ENCODE assay signal across 8 cellular contexts in the genomic region with DNA sequence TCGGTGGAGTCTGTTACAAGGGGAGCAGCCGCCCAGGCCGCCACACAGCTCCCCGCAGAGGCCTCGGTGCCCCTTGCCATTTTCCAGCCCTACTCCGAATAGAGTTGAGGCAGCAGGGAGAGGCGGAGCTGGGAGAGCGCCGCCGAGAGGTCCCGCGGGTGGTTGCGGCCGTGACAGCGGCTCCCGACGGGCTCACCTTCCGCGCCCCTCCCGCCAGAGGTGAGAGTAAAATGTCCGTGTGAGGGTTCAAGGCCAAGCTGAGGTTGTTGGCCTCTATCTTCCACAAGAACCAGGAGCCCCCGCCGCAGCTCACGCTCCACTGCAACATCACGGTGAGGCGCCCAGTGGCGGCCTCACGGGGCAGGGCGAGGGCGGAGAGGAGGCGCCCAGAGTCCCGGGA. TPM values are rescaled to one million over a fixed set of nuclear protein-coding genes. Genes with fewer than 3 reads are reported as not detected.
DNase-seq lines count a peak whose midpoint lies in the region; ATAC-seq, FAIRE-seq and TF ChIP-seq lines count a peak whose summit lies in the region.
"Not testable (repeated sequence)": the region's sequence is repeated elsewhere in the genome, so short reads cannot be mapped to it uniquely, and the experiment has no call there.

No MANE protein-coding gene starts in this region.

- TF ChIP-seq RAD21 in K562 (CRISPR knock-in tag; conservative IDR thresholded peaks at IDR 0.05 in 1 of 2, IDR thresholded peaks at IDR 0.05 in 1 of 2) = not testable (repeated sequence)

- not testable (repeated sequence) for H3K9me3 Mint-ChIP-seq in CD8-positive, alpha-beta T cell; type B pancreatic cell

- H3K27me3 Mint-ChIP-seq in CD8-positive, alpha-beta T cell (ENCODE audit: low read depth); type B pancreatic cell: not testable (repeated sequence)

- WGBS in K562 (ENCODE audit: insufficient coverage, low coverage, missing lambda C conversion rate) = under 1% methylated on average over 15 of the region's 32 CpGs
- 15% methylated on average over 4 of the region's 32 CpGs; no CpG with 5 or more reads in 1 of the 2 experiments for WGBS in mesodermal cell (ENCODE audit: insufficient coverage in 2 of 2), 2 experiments
- WGBS in small intestine, 3 donors = 1% methylated on average over 18 to 21 of the region's 32 CpGs

- H3K4me3 ChIP-seq in CD8-positive, alpha-beta T cell (ENCODE audit: low read depth, low read length) = not testable (repeated sequence)
- H3K4me3 ChIP-seq in Panc1 (ENCODE audit: low read depth in 2 of 2, low read length in 2 of 2) (peak overlapping the region; percentile 39 to 40), K562 (peak overlapping the region; percentile 39), foreskin fibroblast (ENCODE audit: low read depth in 1 of 2, low read length in 2 of 2) (peak overlapping the region; percentile 35 to 43), mesodermal cell (ENCODE audit: extremely low read depth, insufficient read depth, low read length, poor library complexity, severe bottlenecking) (peak overlapping the region; percentile 33), small intestine (ENCODE audit: low read depth in 1 of 2, low read length in 2 of 2) (peak overlapping the region; percentile 15)

- H3K36me3 Mint-ChIP-seq in CD8-positive, alpha-beta T cell; type B pancreatic cell: not testable (repeated sequence)

- H3K9me1 ChIP-seq in K562 (ENCODE audit: control insufficient read depth, insufficient read depth, low read length) = not testable (repeated sequence)

- POLR2A ChIA-PET in CD8-positive, alpha-beta T cell (lab: Charles Lee); Panc1 (lab: Charles Lee); K562 (lab: Yijun Ruan, JAX): not testable (repeated sequence)

- H3K4me1 Mint-ChIP-seq in CD8-positive, alpha-beta T cell (ENCODE audit: low read depth); type B pancreatic cell (ENCODE audit: unreplicated experiment): not testable (repeated sequence)

- peak in 4 of 7 experiments; percentile 1 to 51 (median 34) for DNase-seq in CD8-positive, alpha-beta T cell
- not testable (repeated sequence) for DNase-seq in Panc1 (ENCODE audit: low read depth, low spot score); K562 (ENCODE audit: extremely low read depth in 1 of 4, low spot score in 3 of 4); foreskin fibroblast; small intestine; type B pancreatic cell (ENCODE audit: extremely low spot score, unreplicated experiment)
- DNase-seq in activated CD8-positive, alpha-beta memory T cell treated with anti-CD3 and anti-CD28 coated beads for 48 hours (ENCODE audit: low read depth in 2 of 3, low spot score in 2 of 3) = peak; percentile 0 to 12 (median 4)

- not testable (repeated sequence) for H3K27me3 ChIP-seq in CD8-positive, alpha-beta T cell (ENCODE audit: insufficient read depth, low read length); Panc1 (ENCODE audit: control insufficient read depth, insufficient read depth, low read length); K562 (ENCODE audit: control insufficient read depth in 2 of 2, insufficient read depth in 2 of 2, low read length in 2 of 2); small intestine (ENCODE audit: control insufficient read depth in 2 of 2, insufficient read depth in 2 of 2, low read length in 2 of 2)

- H3K9ac ChIP-seq in K562 (ENCODE audit: insufficient read depth in 1 of 2, low read depth in 2 of 2, low read length in 2 of 2) = peak overlapping the region; percentile 25 to 45; a peak in 2 of 4 replicates

- H3K79me2 ChIP-seq in K562 (ENCODE audit: control insufficient read depth, insufficient read depth, low read length) = not testable (repeated sequence)

- CTCF ChIA-PET in CD8-positive, alpha-beta T cell (lab: Charles Lee); Panc1 (lab: Charles Lee); K562 (lab: Yijun Ruan, JAX; ENCODE audit: low intra/inter-chr PET ratio): not testable (repeated sequence)

- peak overlapping the region; percentile 56 for H3K4me3 Mint-ChIP-seq in CD8-positive, alpha-beta T cell
- H3K4me3 Mint-ChIP-seq in type B pancreatic cell = not testable (repeated sequence)

- TF ChIP-seq POLR2A in K562 (conservative IDR thresholded peaks at IDR 0.05) = not testable (repeated sequence)

- H3K27ac ChIP-seq in CD8-positive, alpha-beta T cell (ENCODE audit: low read depth, low read length); Panc1 (ENCODE audit: low read length); mesodermal cell (ENCODE audit: low read depth, low read length, severe bottlenecking); small intestine (ENCODE audit: low read depth in 1 of 2, low read length in 1 of 2): not testable (repeated sequence)
- peak overlapping the region; percentile 52; the same call in 2 of the 3 replicates for H3K27ac ChIP-seq in K562 (ENCODE audit: extremely low read depth, low read depth, low read length)

- not testable (repeated sequence) for ATAC-seq in CD8-positive, alpha-beta T cell; Panc1; K562

- in situ Hi-C loops in Panc1 (cut with HindIII; ENCODE audit: low pct_unique_long_range_greater_than_20kb, low sequenced_read_pairs); K562 (cut with MboI): not testable (repeated sequence)

- TF ChIP-seq CTCF in CD8-positive, alpha-beta T cell (IDR thresholded peaks at IDR 0.05) = not testable (repeated sequence)
- peak; percentile 54 for TF ChIP-seq CTCF in Panc1 (IDR thresholded peaks at IDR 0.05)
- TF ChIP-seq CTCF in K562 (IDR thresholded peaks at IDR 0.05 in 2 of 3, conservative IDR thresholded peaks at IDR 0.05 in 1 of 3; ENCODE audit: insufficient read depth in 2 of 3, low read depth in 1 of 3, low read length in 3 of 3) = peak; percentile 8 to 50 (median 29); a peak in 3 of 6 replicates
- peak; percentile 2 for TF ChIP-seq CTCF in foreskin fibroblast (IDR thresholded peaks at IDR 0.05; ENCODE audit: low read depth, low read length)
- TF ChIP-seq CTCF in type B pancreatic cell (conservative IDR thresholded peaks at IDR 0.05) = peak; percentile 20

- TF ChIP-seq EP300 in K562 (IDR thresholded peaks at IDR 0.05; ENCODE audit: low read length) = not testable (repeated sequence)

- H3K4me1 ChIP-seq in CD8-positive, alpha-beta T cell (ENCODE audit: insufficient read depth, low read length); Panc1 (ENCODE audit: control insufficient read depth, insufficient read depth, low read length); K562 (replicated peaks in 1 of 2; ENCODE audit: control insufficient read depth in 2 of 2, insufficient read depth in 2 of 2, low read length in 2 of 2); mesodermal cell (ENCODE audit: control insufficient read depth, insufficient read depth, low read length, poor library complexity, severe bottlenecking); small intestine (ENCODE audit: control insufficient read depth in 2 of 2, insufficient read depth in 1 of 2, low read depth in 1 of 2, low read length in 1 of 2): not testable (repeated sequence)

- not testable (repeated sequence) for H3K27ac Mint-ChIP-seq in CD8-positive, alpha-beta T cell; type B pancreatic cell

- not testable (repeated sequence) for H3K9me3 ChIP-seq in CD8-positive, alpha-beta T cell (ENCODE audit: low read length); Panc1 (ENCODE audit: control insufficient read depth, insufficient read depth, low read depth, low read length); K562 (replicated peaks; ENCODE audit: control insufficient read depth, insufficient read depth, low read depth, low read length); mesodermal cell (ENCODE audit: control insufficient read depth, low read length); small intestine (ENCODE audit: control insufficient read depth, low read depth)

- BruUV-seq in Panc1 (replicated peaks; lab: Mats Ljungman, UMichigan); K562 (replicated peaks; lab: Mats Ljungman, UMichigan): not testable (repeated sequence)

- not testable (repeated sequence) for H4K20me1 ChIP-seq in K562 (replicated peaks; ENCODE audit: control insufficient read depth, insufficient read depth, low read length)

- intact Hi-C loops in CD8-positive, alpha-beta T cell (cut with DNase I, micrococcal nuclease); Panc1 (cut with micrococcal nuclease; ENCODE audit: unreplicated experiment); K562 (cut with micrococcal nuclease): not testable (repeated sequence)

- not testable (repeated sequence) for FAIRE-seq in K562 (lab: Jason Lieb, UNC); small intestine (lab: Jason Lieb, UNC)

- H3K36me3 ChIP-seq in CD8-positive, alpha-beta T cell (ENCODE audit: insufficient read depth, low read length); Panc1 (ENCODE audit: control insufficient read depth, insufficient read depth, low read length); K562 (ENCODE audit: control insufficient read depth, insufficient read depth, low read length); mesodermal cell (ENCODE audit: control insufficient read depth, insufficient read depth, low read length); small intestine (ENCODE audit: control insufficient read depth in 2 of 2, insufficient read depth in 2 of 2, low read length in 2 of 2): not testable (repeated sequence)

- H2AFZ ChIP-seq in K562 (ENCODE audit: low read depth, low read length) = peak overlapping the region; percentile 66

- H3K4me2 ChIP-seq in K562 (ENCODE audit: insufficient read depth, low read length) = 0 out of 2 replicates have a peak overlapping the region, but pooled peaks have one; percentile 18

RNA-seq across cellular contexts. Expression of a gene that starts 15.8 kb away (rescaled TPM):
- total RNA-seq in CD8-positive, alpha-beta T cell = 1 to 10 TPM; 3.2 to 3.4 TPM
- total RNA-seq in Panc1 (2021; ENCODE audit: unreplicated experiment) (5.8 TPM), K562 (2014; rRNA removed) (6.4 and 7.0 TPM in 2 replicates), K562 (2014; rRNA removed; fragmentation: Illumina TruSeq; extraction: Trizol) (4.0 and 4.4 TPM in 2 replicates), K562 (2015; rRNA removed; fragmentation: Illumina TruSeq; extraction: Trizol) (4.9 and 5.8 TPM in 2 replicates), K562 (2021) (2.6 and 3.2 TPM in 2 replicates), type B pancreatic cell (ENCODE audit: low replicate concordance) (4.3 and 10.4 TPM in 2 replicates)
- polyA plus RNA-seq in Panc1 (2012; ENCODE audit: insufficient read length) = 9.4 TPM
- total RNA-seq in K562 (2011; cell fraction: chromatin; rRNA removed; ENCODE audit: low replicate concordance) = 8.5 and 32.2 TPM in 2 replicates
- total RNA-seq in K562 (2011; cell fraction: nucleolus; rRNA removed) = 4.3 and 5.4 TPM in 2 replicates
- total RNA-seq in K562 (2011; cell fraction: nucleoplasm; rRNA removed) = 17.6 and 27.0 TPM in 2 replicates
- polyA plus RNA-seq in K562 (2011; rRNA removed) (5.7 and 6.8 TPM in 2 replicates), K562 (2014; fragmentation: Illumina TruSeq; extraction: Trizol) (6.7 and 7.0 TPM in 2 replicates), K562 (2014; fragmentation: Nextera tagmentation; extraction: Ambion mirVana) (1 to 10 TPM; 1.1 to 1.2 TPM), K562 (2014; rRNA removed) (7.9 and 11.4 TPM in 2 replicates), small intestine (1 to 10 TPM; 2.2 to 4.9 (median 2.2) TPM)
- 0.72 and 1.5 TPM in 2 replicates for polyA plus RNA-seq in K562 (2011; cell fraction: cytosol; rRNA removed)
- polyA plus RNA-seq in K562 (2011; cell fraction: nucleus; rRNA removed) = 13.4 and 13.7 TPM in 2 replicates
- polyA plus RNA-seq in K562 (2012) = 4.4 and 8.5 TPM in 2 replicates
- 4.3 and 4.4 TPM in 2 replicates for polyA minus RNA-seq in K562 (2011; rRNA and poly(A)+ RNA removed)
- 0.18 and 0.29 TPM in 2 replicates for polyA minus RNA-seq in K562 (2011; cell fraction: cytosol; rRNA and poly(A)+ RNA removed)
- polyA minus RNA-seq in K562 (2011; cell fraction: nucleus; rRNA and poly(A)+ RNA removed) = 4.0 and 5.3 TPM in 2 replicates
- polyA plus RNA-seq in mesodermal cell (2013, experiment 1 of 2) = 5.8 TPM
- 4.5 TPM for polyA plus RNA-seq in mesodermal cell (2013, experiment 2 of 2)
